ENCODE assay signal across 8 cellular contexts in the genomic region with DNA sequence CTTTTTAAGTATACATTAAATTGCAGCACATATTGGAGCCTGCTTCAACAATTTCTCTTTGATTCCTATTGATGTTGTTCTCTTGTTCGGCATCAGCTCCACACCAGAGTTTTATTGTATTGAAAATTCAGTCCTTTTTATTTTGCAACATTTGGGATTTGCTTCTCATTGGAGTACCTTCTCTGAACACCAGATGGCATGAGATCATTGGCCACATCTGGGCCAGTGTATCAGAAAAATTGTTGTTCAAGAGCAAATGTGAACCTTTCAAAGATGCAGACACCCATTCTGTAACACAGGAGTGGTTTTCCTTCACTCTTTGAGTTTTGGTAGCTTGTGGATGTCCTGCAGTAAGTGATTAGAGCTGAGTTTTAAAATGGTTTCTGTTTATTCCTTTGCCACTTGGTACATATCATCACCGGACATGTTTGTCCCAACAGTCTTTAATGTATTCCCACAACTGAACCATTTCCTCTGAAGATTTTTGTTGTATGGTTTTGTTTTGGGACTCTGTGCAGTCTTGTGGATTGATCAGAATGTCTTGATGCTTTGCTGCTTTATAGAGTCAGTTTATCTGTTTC.
DNase-seq lines count a peak whose midpoint lies in the region; ATAC-seq and TF ChIP-seq lines count a peak whose summit lies in the region.

No MANE protein-coding gene starts in this region.

- no peak overlapping the region for H3K27ac Mint-ChIP-seq in brain
- H3K27ac Mint-ChIP-seq in T-helper 2 cell treated with Interferon-gamma antibody and Interleukin-4, amounts not matched to agents 5 μg/mL and 100 μg/mL, for 36 hours, result no peak overlapping the region

- DNase-seq in AG04449 (ENCODE audit: low read depth, low spot score) (no peak), NCI-H1417 (lab: John Stamatoyannopoulos, UW) (peak in 2 of 3 experiments; percentile 64 to 89), lung microvascular endothelial cell (ENCODE audit: low read depth in 2 of 2) (peak; percentile 53 to 77)
- DNase-seq in T-helper 2 cell treated with Interferon-gamma antibody and Interleukin-4, amounts not matched to agents 5 μg/mL and 100 μg/mL, for 36 hours (ENCODE audit: low spot score), result no peak

- peaks cover 7% of the 10 kb centered on the region for H3K4me1 Mint-ChIP-seq in brain
- H3K4me1 Mint-ChIP-seq in T-helper 2 cell treated with Interferon-gamma antibody and Interleukin-4, amounts not matched to agents 5 μg/mL and 100 μg/mL, for 36 hours (ENCODE audit: low read depth), result peaks cover 32% of the 10 kb centered on the region

- CTCF ChIA-PET in AG04449 (lab: Yijun Ruan, JAX), result interaction anchor here (0.7 to 8.8 kb wide), 15 partner anchors 10 to 182 kb away, joined by 3 to 448 read pairs (median 3); no protein-coding TSS in a partner anchor

- no peaks in the 10 kb centered on the region for H3K9me3 Mint-ChIP-seq in brain
- H3K9me3 Mint-ChIP-seq in T-helper 2 cell treated with Interferon-gamma antibody and Interleukin-4, amounts not matched to agents 5 μg/mL and 100 μg/mL, for 36 hours, result no peaks in the 10 kb centered on the region

- H3K27me3 Mint-ChIP-seq in brain, result peaks cover 3% of the 10 kb centered on the region
- H3K27me3 Mint-ChIP-seq in T-helper 2 cell treated with Interferon-gamma antibody and Interleukin-4, amounts not matched to agents 5 μg/mL and 100 μg/mL, for 36 hours (ENCODE audit: low read depth), result no peaks in the 10 kb centered on the region

- no peak for ATAC-seq in HG03025 (IDR thresholded peaks at IDR 0.05; ENCODE audit: low FRiP score, unreplicated experiment)
- ATAC-seq in HG03439 (IDR thresholded peaks at IDR 0.05; ENCODE audit: unreplicated experiment), result no peak

- H3K4me3 Mint-ChIP-seq in brain, result no peak overlapping the region
- H3K4me3 Mint-ChIP-seq in T-helper 2 cell treated with Interferon-gamma antibody and Interleukin-4, amounts not matched to agents 5 μg/mL and 100 μg/mL, for 36 hours, result no peak overlapping the region

- TF ChIP-seq CTCF in AG04449 (IDR thresholded peaks at IDR 0.05; ENCODE audit: insufficient read depth, low read length, missing control alignments), result peak; percentile 69
- TF ChIP-seq CTCF in GM12874 (IDR thresholded peaks at IDR 0.05; ENCODE audit: insufficient read depth, low read depth, low read length), result peak; percentile 64
- peak; percentile 63 to 76 for TF ChIP-seq CTCF in brain (conservative IDR thresholded peaks at IDR 0.05)

- POLR2A ChIA-PET in AG04449 (lab: Yijun Ruan, JAX), result no interaction called here

- no peaks in the 10 kb centered on the region for H3K36me3 Mint-ChIP-seq in brain
- H3K36me3 Mint-ChIP-seq in T-helper 2 cell treated with Interferon-gamma antibody and Interleukin-4, amounts not matched to agents 5 μg/mL and 100 μg/mL, for 36 hours (ENCODE audit: low read depth), result peaks cover 37% of the 10 kb centered on the region

- H3K4me3 ChIP-seq in AG04449 (ENCODE audit: low read depth, low read length), result no peak overlapping the region

Comparison
In these comparisons a context has a peak if more than half of its experiments do, and no peak if none do; other contexts are left out.
1. DNase-seq: peak in NCI-H1417 (2 of 3) and lung microvascular endothelial cell (2 of 2); none in AG04449 (single experiment) and T-helper 2 cell treated with Interferon-gamma antibody and Interleukin-4, amounts not matched to agents 5 μg/mL and 100 μg/mL, for 36 hours (single experiment).
2. Peak in every context shown above with its lines, with median percentiles within 50 percentile points of each other: CTCF ChIP-seq.